ENCODE assay signal across 1 cellular context in the genomic region with DNA sequence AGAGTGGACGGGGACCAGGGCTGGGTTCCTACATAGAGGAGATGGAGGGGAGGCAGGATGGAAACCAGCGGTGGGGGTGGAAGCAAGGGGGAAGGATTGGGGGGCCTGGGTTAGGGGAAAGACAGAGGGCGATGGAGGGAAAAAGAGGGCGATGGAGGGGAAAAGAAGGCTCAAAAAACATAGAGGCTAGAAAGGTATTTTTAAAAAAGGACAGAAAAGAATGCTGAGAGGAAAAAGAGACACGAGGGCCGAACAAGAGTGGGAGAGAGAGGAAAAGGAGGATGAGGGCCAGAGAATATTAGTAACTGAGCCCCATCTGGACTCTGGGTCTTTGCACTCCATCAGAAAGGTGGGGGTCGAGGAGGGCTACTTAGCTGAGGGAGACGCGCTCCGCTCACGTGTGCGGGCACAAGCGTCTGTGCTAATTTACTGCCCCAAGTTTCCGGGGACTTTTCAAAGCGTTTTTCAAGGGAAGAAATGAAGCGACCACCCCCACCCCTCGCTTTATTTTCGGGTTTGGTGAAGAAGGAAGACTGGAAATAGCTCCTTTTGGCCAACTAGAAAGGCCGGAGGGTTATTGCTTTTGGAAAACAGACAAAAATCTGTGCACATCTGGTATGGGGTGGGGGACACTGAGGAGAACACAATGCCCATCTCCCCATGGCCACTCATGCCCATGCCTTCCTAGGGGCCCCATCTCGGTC.
TF ChIP-seq lines count a peak whose summit lies in the region.

No MANE protein-coding gene starts in this region.

TF ChIP-seq in GM23338, 12 proteins besides CTCF, POLR2A, EP300 and RAD21 (continued from another document):
- TF ChIP-seq, protein P1, sequence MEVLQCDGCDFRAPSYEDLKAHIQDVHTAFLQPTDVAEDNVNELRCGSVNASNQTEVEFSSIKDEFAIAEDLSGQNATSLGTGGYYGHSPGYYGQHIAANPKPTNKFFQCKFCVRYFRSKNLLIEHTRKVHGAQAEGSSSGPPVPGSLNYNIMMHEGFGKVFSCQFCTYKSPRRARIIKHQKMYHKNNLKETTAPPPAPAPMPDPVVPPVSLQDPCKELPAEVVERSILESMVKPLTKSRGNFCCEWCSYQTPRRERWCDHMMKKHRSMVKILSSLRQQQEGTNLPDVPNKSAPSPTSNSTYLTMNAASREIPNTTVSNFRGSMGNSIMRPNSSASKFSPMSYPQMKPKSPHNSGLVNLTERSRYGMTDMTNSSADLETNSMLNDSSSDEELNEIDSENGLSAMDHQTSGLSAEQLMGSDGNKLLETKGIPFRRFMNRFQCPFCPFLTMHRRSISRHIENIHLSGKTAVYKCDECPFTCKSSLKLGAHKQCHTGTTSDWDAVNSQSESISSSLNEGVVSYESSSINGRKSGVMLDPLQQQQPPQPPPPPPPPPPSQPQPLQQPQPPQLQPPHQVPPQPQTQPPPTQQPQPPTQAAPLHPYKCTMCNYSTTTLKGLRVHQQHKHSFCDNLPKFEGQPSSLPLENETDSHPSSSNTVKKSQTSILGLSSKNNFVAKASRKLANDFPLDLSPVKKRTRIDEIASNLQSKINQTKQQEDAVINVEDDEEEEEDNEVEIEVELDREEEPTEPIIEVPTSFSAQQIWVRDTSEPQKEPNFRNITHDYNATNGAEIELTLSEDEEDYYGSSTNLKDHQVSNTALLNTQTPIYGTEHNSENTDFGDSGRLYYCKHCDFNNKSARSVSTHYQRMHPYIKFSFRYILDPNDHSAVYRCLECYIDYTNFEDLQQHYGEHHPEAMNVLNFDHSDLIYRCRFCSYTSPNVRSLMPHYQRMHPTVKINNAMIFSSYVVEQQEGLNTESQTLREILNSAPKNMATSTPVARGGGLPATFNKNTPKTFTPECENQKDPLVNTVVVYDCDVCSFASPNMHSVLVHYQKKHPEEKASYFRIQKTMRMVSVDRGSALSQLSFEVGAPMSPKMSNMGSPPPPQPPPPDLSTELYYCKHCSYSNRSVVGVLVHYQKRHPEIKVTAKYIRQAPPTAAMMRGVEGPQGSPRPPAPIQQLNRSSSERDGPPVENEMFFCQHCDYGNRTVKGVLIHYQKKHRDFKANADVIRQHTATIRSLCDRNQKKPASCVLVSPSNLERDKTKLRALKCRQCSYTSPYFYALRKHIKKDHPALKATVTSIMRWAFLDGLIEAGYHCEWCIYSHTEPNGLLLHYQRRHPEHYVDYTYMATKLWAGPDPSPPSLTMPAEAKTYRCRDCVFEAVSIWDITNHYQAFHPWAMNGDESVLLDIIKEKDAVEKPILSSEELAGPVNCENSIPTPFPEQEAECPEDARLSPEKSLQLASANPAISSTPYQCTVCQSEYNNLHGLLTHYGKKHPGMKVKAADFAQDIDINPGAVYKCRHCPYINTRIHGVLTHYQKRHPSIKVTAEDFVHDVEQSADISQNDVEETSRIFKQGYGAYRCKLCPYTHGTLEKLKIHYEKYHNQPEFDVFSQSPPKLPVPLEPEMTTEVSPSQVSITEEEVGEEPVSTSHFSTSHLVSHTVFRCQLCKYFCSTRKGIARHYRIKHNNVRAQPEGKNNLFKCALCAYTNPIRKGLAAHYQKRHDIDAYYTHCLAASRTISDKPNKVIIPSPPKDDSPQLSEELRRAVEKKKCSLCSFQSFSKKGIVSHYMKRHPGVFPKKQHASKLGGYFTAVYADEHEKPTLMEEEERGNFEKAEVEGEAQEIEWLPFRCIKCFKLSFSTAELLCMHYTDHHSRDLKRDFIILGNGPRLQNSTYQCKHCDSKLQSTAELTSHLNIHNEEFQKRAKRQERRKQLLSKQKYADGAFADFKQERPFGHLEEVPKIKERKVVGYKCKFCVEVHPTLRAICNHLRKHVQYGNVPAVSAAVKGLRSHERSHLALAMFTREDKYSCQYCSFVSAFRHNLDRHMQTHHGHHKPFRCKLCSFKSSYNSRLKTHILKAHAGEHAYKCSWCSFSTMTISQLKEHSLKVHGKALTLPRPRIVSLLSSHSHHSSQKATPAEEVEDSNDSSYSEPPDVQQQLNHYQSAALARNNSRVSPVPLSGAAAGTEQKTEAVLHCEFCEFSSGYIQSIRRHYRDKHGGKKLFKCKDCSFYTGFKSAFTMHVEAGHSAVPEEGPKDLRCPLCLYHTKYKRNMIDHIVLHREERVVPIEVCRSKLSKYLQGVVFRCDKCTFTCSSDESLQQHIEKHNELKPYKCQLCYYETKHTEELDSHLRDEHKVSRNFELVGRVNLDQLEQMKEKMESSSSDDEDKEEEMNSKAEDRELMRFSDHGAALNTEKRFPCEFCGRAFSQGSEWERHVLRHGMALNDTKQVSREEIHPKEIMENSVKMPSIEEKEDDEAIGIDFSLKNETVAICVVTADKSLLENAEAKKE (CRISPR knock-in tag; IDR thresholded peaks at IDR 0.05): no peak
- TF ChIP-seq ZNF331 (CRISPR knock-in tag; IDR thresholded peaks at IDR 0.05; ENCODE audit: low read depth): no peak
